ENCODE assay signal across 32 cellular contexts in the genomic region with DNA sequence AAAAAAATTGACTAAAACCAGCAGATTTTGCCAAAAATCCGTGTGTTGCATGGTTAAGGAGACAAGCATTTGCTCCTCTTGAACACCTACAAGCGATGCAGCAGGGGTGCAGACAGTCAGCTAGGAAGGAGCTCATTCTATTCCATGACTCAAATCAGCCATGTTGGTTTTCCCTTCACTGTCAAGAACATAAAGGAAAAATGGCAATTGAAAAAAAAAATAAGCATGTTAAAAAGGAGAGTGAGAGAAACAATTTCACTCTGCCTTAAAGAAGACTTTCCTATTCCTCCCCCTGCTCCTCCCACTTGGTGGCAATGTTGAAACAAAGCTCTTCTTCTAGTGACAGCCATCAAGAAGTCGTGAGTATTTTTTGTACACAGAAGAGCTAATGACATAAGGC.
"Had no signal": no experiment of that assay in that cellular context is flagged by ENCODE, and none has a peak within 500 bp of the region (broad histone marks: within the 10 kb centered on the region; RNA-seq: fewer than 3 reads in every experiment).

No MANE protein-coding gene starts in this region.

- H3K27me3 ChIP-seq: ascending aorta, breast epithelium, cardiac muscle cell, colonic mucosa, esophagus squamous epithelium, gastroesophageal sphincter had no signal

- H3K27me3 Mint-ChIP-seq: activated CD4-positive, alpha-beta T cell treated with anti-CD3 and anti-CD28 coated beads for 36 hours; brain had no signal

- ATAC-seq: activated CD4-positive, alpha-beta T cell treated with anti-CD3 and anti-CD28 coated beads for 36 hours; activated CD8-positive, alpha-beta memory T cell treated with anti-CD3 and anti-CD28 coated beads, Interleukin-2, amount 10 ng/mL, durations not matched to agents 7 days and 5 days; activated CD8-positive, alpha-beta T cell treated with anti-CD3 and anti-CD28 coated beads, Interleukin-2, amount 10 ng/mL, durations not matched to agents 7 days and 5 days; activated naive CD4-positive, alpha-beta T cell treated with anti-CD3 and anti-CD28 coated beads, Interleukin-2, amount 50 U/mL, for 72 hours; gastroesophageal sphincter; T-helper 17 cell had no signal

- H3K9me3 ChIP-seq: ascending aorta, breast epithelium, colonic mucosa, esophagus squamous epithelium, gastroesophageal sphincter had no signal

- H3K4me3 ChIP-seq: ascending aorta, breast epithelium, cardiac muscle cell, colonic mucosa, esophagus squamous epithelium, gastroesophageal sphincter had no signal

- H3K27ac Mint-ChIP-seq: activated CD4-positive, alpha-beta memory T cell treated with anti-CD3 and anti-CD28 coated beads for 36 hours; activated CD4-positive, alpha-beta T cell treated with anti-CD3 and anti-CD28 coated beads for 36 hours; activated CD4-positive, alpha-beta T cell treated with anti-CD3 and anti-CD28 coated beads, Interleukin-2, amount 10 ng/mL, durations not matched to agents 24 days and 14 days; activated CD8-positive, alpha-beta memory T cell treated with anti-CD3 and anti-CD28 coated beads, Interleukin-2, amount 10 ng/mL, durations not matched to agents 7 days and 5 days; activated CD8-positive, alpha-beta T cell treated with anti-CD3 and anti-CD28 coated beads, Interleukin-2, amount 10 ng/mL, durations not matched to agents 7 days and 5 days; activated naive CD4-positive, alpha-beta T cell treated with anti-CD3 and anti-CD28 coated beads, Interleukin-2, amount 10 ng/mL, durations not matched to agents 7 days and 5 days; activated naive CD4-positive, alpha-beta T cell treated with anti-CD3 and anti-CD28 coated beads, Interleukin-2, amount 50 U/mL, for 72 hours; activated naive CD8-positive, alpha-beta T cell treated with anti-CD3 and anti-CD28 coated beads, Interleukin-2, amount 10 ng/mL, durations not matched to agents 7 days and 5 days; activated T-helper 1 cell treated with anti-CD3 and anti-CD28 coated beads, Interleukin-12 subunit alpha, Interleukin-12 subunit beta, Interleukin-2, Interleukin-4 antibody, amounts not matched to agents 30 ng/mL and 10 ng/mL and 1 ng/mL, durations not matched to agents 14 hours and 24 hours and 36 hours; brain; T-helper 17 cell; T-helper 2 cell treated with Interferon-gamma antibody and Interleukin-4, amounts not matched to agents 5 μg/mL and 100 μg/mL, for 36 hours had no signal

- H3K4me1 Mint-ChIP-seq: activated CD4-positive, alpha-beta T cell treated with anti-CD3 and anti-CD28 coated beads for 36 hours; activated CD4-positive, alpha-beta T cell treated with anti-CD3 and anti-CD28 coated beads, Interleukin-2, amount 10 ng/mL, durations not matched to agents 24 days and 14 days; activated CD8-positive, alpha-beta memory T cell treated with anti-CD3 and anti-CD28 coated beads, Interleukin-2, amount 10 ng/mL, durations not matched to agents 7 days and 5 days; activated naive CD4-positive, alpha-beta T cell treated with anti-CD3 and anti-CD28 coated beads, Interleukin-2, amount 10 ng/mL, durations not matched to agents 7 days and 5 days; activated naive CD8-positive, alpha-beta T cell treated with anti-CD3 and anti-CD28 coated beads, Interleukin-2, amount 10 ng/mL, durations not matched to agents 7 days and 5 days; T-helper 17 cell had no signal

- H3K36me3 Mint-ChIP-seq: activated CD4-positive, alpha-beta memory T cell treated with anti-CD3 and anti-CD28 coated beads for 36 hours; activated CD8-positive, alpha-beta memory T cell treated with anti-CD3 and anti-CD28 coated beads, Interleukin-2, amount 10 ng/mL, durations not matched to agents 7 days and 5 days; activated naive CD4-positive, alpha-beta T cell treated with anti-CD3 and anti-CD28 coated beads, Interleukin-2, amount 10 ng/mL, durations not matched to agents 7 days and 5 days; activated naive CD4-positive, alpha-beta T cell treated with anti-CD3 and anti-CD28 coated beads, Interleukin-2, amount 50 U/mL, for 72 hours; activated naive CD8-positive, alpha-beta T cell treated with anti-CD3 and anti-CD28 coated beads, Interleukin-2, amount 10 ng/mL, durations not matched to agents 7 days and 5 days; brain had no signal

- H3K4me1 ChIP-seq: ascending aorta, breast epithelium, colonic mucosa, gastroesophageal sphincter had no signal

- H3K9me3 Mint-ChIP-seq: activated CD4-positive, alpha-beta memory T cell treated with anti-CD3 and anti-CD28 coated beads for 36 hours; activated CD4-positive, alpha-beta T cell treated with anti-CD3 and anti-CD28 coated beads, Interleukin-2, amount 10 ng/mL, durations not matched to agents 24 days and 14 days; activated naive CD4-positive, alpha-beta T cell treated with anti-CD3 and anti-CD28 coated beads, Interleukin-2, amount 10 ng/mL, durations not matched to agents 7 days and 5 days; activated T-helper 1 cell treated with anti-CD3 and anti-CD28 coated beads, Interleukin-12 subunit alpha, Interleukin-12 subunit beta, Interleukin-2, Interleukin-4 antibody, amounts not matched to agents 30 ng/mL and 10 ng/mL and 1 ng/mL, durations not matched to agents 14 hours and 24 hours and 36 hours; T-helper 2 cell treated with Interferon-gamma antibody and Interleukin-4, amounts not matched to agents 5 μg/mL and 100 μg/mL, for 36 hours had no signal

- H3K36me3 ChIP-seq: ascending aorta, breast epithelium, cardiac muscle cell, colonic mucosa, esophagus squamous epithelium, gastroesophageal sphincter had no signal

- H3K4me3 Mint-ChIP-seq: activated CD4-positive, alpha-beta memory T cell treated with anti-CD3 and anti-CD28 coated beads for 36 hours; activated CD4-positive, alpha-beta T cell treated with anti-CD3 and anti-CD28 coated beads for 36 hours; activated CD4-positive, alpha-beta T cell treated with anti-CD3 and anti-CD28 coated beads, Interleukin-2, amount 10 ng/mL, durations not matched to agents 24 days and 14 days; activated CD8-positive, alpha-beta memory T cell treated with anti-CD3 and anti-CD28 coated beads, Interleukin-2, amount 10 ng/mL, durations not matched to agents 7 days and 5 days; activated CD8-positive, alpha-beta T cell treated with anti-CD3 and anti-CD28 coated beads, Interleukin-2, amount 10 ng/mL, durations not matched to agents 7 days and 5 days; activated naive CD4-positive, alpha-beta T cell treated with anti-CD3 and anti-CD28 coated beads, Interleukin-2, amount 10 ng/mL, durations not matched to agents 7 days and 5 days; activated naive CD8-positive, alpha-beta T cell treated with anti-CD3 and anti-CD28 coated beads, Interleukin-2, amount 10 ng/mL, durations not matched to agents 7 days and 5 days; activated T-helper 1 cell treated with anti-CD3 and anti-CD28 coated beads, Interleukin-12 subunit alpha, Interleukin-12 subunit beta, Interleukin-2, Interleukin-4 antibody, amounts not matched to agents 30 ng/mL and 10 ng/mL and 1 ng/mL, durations not matched to agents 14 hours and 24 hours and 36 hours; brain; T-helper 17 cell; T-helper 2 cell treated with Interferon-gamma antibody and Interleukin-4, amounts not matched to agents 5 μg/mL and 100 μg/mL, for 36 hours had no signal

- H3K27ac ChIP-seq: ascending aorta, breast epithelium, cardiac muscle cell, colonic mucosa, epithelial cell of prostate, esophagus squamous epithelium, gastroesophageal sphincter had no signal

- DNase-seq: activated CD4-positive, alpha-beta memory T cell treated with anti-CD3 and anti-CD28 coated beads for 36 hours; activated CD4-positive, alpha-beta T cell treated with anti-CD3 and anti-CD28 coated beads for 36 hours; activated CD4-positive, alpha-beta T cell treated with anti-CD3 and anti-CD28 coated beads, Interleukin-2, amount 10 ng/mL, durations not matched to agents 24 days and 14 days; activated CD4-positive, CD25-positive, alpha-beta regulatory T cell; activated CD4-positive, CD25-positive, alpha-beta regulatory T cell treated with anti-CD3 and anti-CD28 coated beads, Interleukin-2, amount 50 U/mL, for 72 hours; activated CD8-positive, alpha-beta memory T cell treated with anti-CD3 and anti-CD28 coated beads, Interleukin-2, amount 10 ng/mL, durations not matched to agents 7 days and 5 days; activated CD8-positive, alpha-beta memory T cell treated with anti-CD3 and anti-CD28 coated beads, Interleukin-2, amount 50 U/mL, for 4 hours; activated CD8-positive, alpha-beta T cell treated with anti-CD3 and anti-CD28 coated beads, Interleukin-2, amount 10 ng/mL, durations not matched to agents 7 days and 5 days; activated gamma-delta T cell; activated naive CD4-positive, alpha-beta T cell; activated naive CD4-positive, alpha-beta T cell treated with anti-CD3 and anti-CD28 coated beads, Interleukin-2, amount 10 ng/mL, durations not matched to agents 7 days and 5 days; activated naive CD8-positive, alpha-beta T cell treated with anti-CD3 and anti-CD28 coated beads, Interleukin-2, amount 10 ng/mL, durations not matched to agents 7 days and 5 days; activated T-cell treated with anti-CD3 and anti-CD28 coated beads, Interleukin-2, amount 50 U/mL, for 1 hour; activated T-cell treated with anti-CD3 and anti-CD28 coated beads, Interleukin-2, amount 50 U/mL, for 48 hours; central memory CD4-positive, alpha-beta T cell; cerebellar nuclear complex; colonic mucosa; effector CD8-positive, alpha-beta T cell; esophagus squamous epithelium; foreskin melanocyte; T-helper 1 cell; T-helper 17 cell; T1000 had no signal
